23 cellular contexts compared by ENCODE assay signal in the genomic region with DNA sequence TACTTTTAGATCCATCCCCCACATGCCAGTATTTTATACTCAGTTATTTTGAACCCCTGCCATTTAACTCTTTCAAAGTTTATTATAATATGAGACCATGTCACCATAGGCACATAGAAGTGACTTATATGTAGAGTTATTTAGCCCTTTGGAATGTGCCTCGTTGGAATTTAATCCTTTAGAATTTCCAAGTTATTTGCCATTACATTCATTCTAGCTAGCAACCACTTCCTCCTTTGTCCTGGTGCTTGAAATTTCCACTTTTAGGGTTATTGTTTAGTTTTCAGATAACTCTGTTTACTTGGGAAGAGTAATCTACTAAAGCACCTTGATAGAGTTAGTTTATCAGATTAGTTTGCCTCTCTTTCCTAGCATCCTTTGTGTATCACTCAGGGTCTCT.
DNase-seq lines count a peak whose midpoint lies in the region; ATAC-seq and TF ChIP-seq lines count a peak whose summit lies in the region.
"Had no signal": no experiment of that assay in that cellular context is flagged by ENCODE, and none has a peak within 500 bp of the region (broad histone marks: within the 10 kb centered on the region; RNA-seq: fewer than 3 reads in every experiment).

No MANE protein-coding gene starts in this region.

- no peaks in the 10 kb centered on the region for H3K79me2 ChIP-seq in mesendoderm (ENCODE audit: control insufficient read depth, insufficient read depth, low read length)
- no peaks in the 10 kb centered on the region for H3K79me2 ChIP-seq in GM23338 (replicated peaks; ENCODE audit: insufficient read depth)

- H3K4me2 ChIP-seq in mesendoderm (ENCODE audit: low read length): no peak overlapping the region
- H3K4me2 ChIP-seq in GM23338: no peak overlapping the region
- H3K4me2 ChIP-seq: A549 had no signal

- H4K5ac ChIP-seq in mesendoderm (ENCODE audit: low read length): no peak overlapping the region

- H3K4me3 Mint-ChIP-seq in GM23338: no peak overlapping the region
- H3K4me3 Mint-ChIP-seq: natural killer cell treated with Interleukin-12 subunit alpha and Interleukin-12 subunit beta and Interleukin-15 and Interleukin-18, amount 100 ng/mL, for 72 hours had no signal

- no peaks in the 10 kb centered on the region for H3K36me3 ChIP-seq in mesendoderm (ENCODE audit: control insufficient read depth, insufficient read depth, low read length)
- H3K36me3 ChIP-seq in GM23338 (ENCODE audit: insufficient read depth): no peaks in the 10 kb centered on the region
- H3K36me3 ChIP-seq: upper lobe of left lung had no signal

- ATAC-seq in GM23338: no peak
- ATAC-seq: A549; natural killer cell treated with Interleukin-12 subunit alpha and Interleukin-12 subunit beta and Interleukin-15 and Interleukin-18, amount 100 ng/mL, for 72 hours had no signal

- peaks cover 3% of the 10 kb centered on the region for H3K27me3 Mint-ChIP-seq in GM23338 (ENCODE audit: insufficient read depth, low read depth, poor library complexity)

- no peak overlapping the region for H3K4ac ChIP-seq in mesendoderm (ENCODE audit: low read depth, low read length)

- H3K27ac ChIP-seq in mesendoderm (ENCODE audit: low read depth, low read length) (no peak overlapping the region), GM23338 (ENCODE audit: low read depth) (no peak overlapping the region)
- H3K27ac ChIP-seq: A549, C4-2B, upper lobe of left lung, VCaP had no signal

- H3K4me3 ChIP-seq in cardiac fibroblast (replicated peaks in 1 of 2; ENCODE audit: low read depth in 2 of 2, low read length in 2 of 2) (no peak overlapping the region), mesendoderm (ENCODE audit: low read length) (no peak overlapping the region), GM23338 (no peak overlapping the region)
- H3K4me3 ChIP-seq: A549, upper lobe of left lung had no signal

- no peak overlapping the region for H2AK5ac ChIP-seq in mesendoderm (ENCODE audit: low read length)

- H3K9ac ChIP-seq in mesendoderm (ENCODE audit: low read length): no peak overlapping the region

- no CpG with 5 or more reads among the region's 1 CpG for WGBS in mesendoderm (ENCODE audit: extremely low coverage, insufficient coverage, low lambda C conversion rate)

- H4K20me1 ChIP-seq in GM23338 (replicated peaks; ENCODE audit: insufficient read depth): no peaks in the 10 kb centered on the region

- no peak overlapping the region for H2BK5ac ChIP-seq in mesendoderm (ENCODE audit: low read length)

- no peaks in the 10 kb centered on the region for H3K27me3 ChIP-seq in mesendoderm (ENCODE audit: insufficient read depth, low read length, poor library complexity)
- no peaks in the 10 kb centered on the region for H3K27me3 ChIP-seq in GM23338 (ENCODE audit: insufficient read depth)
- H3K27me3 ChIP-seq: upper lobe of left lung had no signal

- no peak overlapping the region for H3K56ac ChIP-seq in mesendoderm (ENCODE audit: low read length)

- H3K9me3 Mint-ChIP-seq in GM23338: peaks cover 8% of the 10 kb centered on the region; the same call in 2 of the 3 replicates
- H3K9me3 Mint-ChIP-seq: natural killer cell treated with Interleukin-12 subunit alpha and Interleukin-12 subunit beta and Interleukin-15 and Interleukin-18, amount 100 ng/mL, for 72 hours had no signal

- H3F3A ChIP-seq in GM23338 (replicated peaks; ENCODE audit: low read depth): no peaks in the 10 kb centered on the region

- H4K8ac ChIP-seq in mesendoderm (ENCODE audit: low read depth, low read length): no peak overlapping the region

- no peak overlapping the region for H3K27ac Mint-ChIP-seq in GM23338
- H3K27ac Mint-ChIP-seq: natural killer cell treated with Interleukin-12 subunit alpha and Interleukin-12 subunit beta and Interleukin-15 and Interleukin-18, amount 100 ng/mL, for 72 hours had no signal

- no peaks in the 10 kb centered on the region for H3K79me1 ChIP-seq in mesendoderm (ENCODE audit: low read length)

- H2BK15ac ChIP-seq in mesendoderm (replicated peaks; ENCODE audit: low read depth): no peak overlapping the region

- no peaks in the 10 kb centered on the region for H3K4me1 Mint-ChIP-seq in GM23338

- H3K18ac ChIP-seq in mesendoderm (ENCODE audit: low read length): no peak overlapping the region

- no peak for TF ChIP-seq CTCF in cardiac fibroblast (IDR thresholded peaks at IDR 0.05; ENCODE audit: low read depth, low read length)
- TF ChIP-seq CTCF in GM23338 (conservative IDR thresholded peaks at IDR 0.05; ENCODE audit: low read depth in 2 of 2): no peak

- H3K4me1 ChIP-seq in mesendoderm (ENCODE audit: control insufficient read depth, low read depth, low read length) (no peaks in the 10 kb centered on the region), GM23338 (ENCODE audit: insufficient read depth) (no peaks in the 10 kb centered on the region)
- H3K4me1 ChIP-seq: upper lobe of left lung had no signal

- H3K9me2 ChIP-seq in GM23338 (ENCODE audit: insufficient read depth): no peaks in the 10 kb centered on the region

- H2AFZ ChIP-seq in GM23338: no peak overlapping the region

- H3K36me3 Mint-ChIP-seq in GM23338 (ENCODE audit: low read depth): peaks cover 4% of the 10 kb centered on the region; the same call in 1 of the 3 replicates
- H3K36me3 Mint-ChIP-seq: natural killer cell treated with Interleukin-12 subunit alpha and Interleukin-12 subunit beta and Interleukin-15 and Interleukin-18, amount 100 ng/mL, for 72 hours had no signal

- peak; percentile 52 for DNase-seq in AG08395 (ENCODE audit: low spot score)
- peak; percentile 26 for DNase-seq in HS-5 (ENCODE audit: low read depth)
- peak; percentile 13 to 34 for DNase-seq in cardiac fibroblast (ENCODE audit: low read depth in 2 of 2)
- peak; percentile 67 for DNase-seq in mesendoderm
- no peak for DNase-seq in ecto neural progenitor cell (ENCODE audit: low spot score)
- no peak for DNase-seq in GM23338 (ENCODE audit: low spot score)
- DNase-seq in NCI-H774 (lab: John Stamatoyannopoulos, UW): no peak
- no peak for DNase-seq in stimulated activated CD4-positive, alpha-beta T cell treated with anti-CD3 and anti-CD28 coated beads, Interleukin-4, amount 100 ng/mL, for 4 hours
- DNase-seq: activated CD4-positive, alpha-beta T cell treated with anti-CD3 and anti-CD28 coated beads, Interleukin-2, amount 50 U/mL, for 4 hours; amygdala; DMS 273 treated with DMSO at 0.1 percent for 48 hours; hippocampal formation; NCI-H1105 treated with DMSO at 0.1 percent for 48 hours; NCI-H524; posterior cingulate gyrus; Right ventricle myocardium superior; small intestine; stimulated activated CD4-positive, alpha-beta T cell treated with anti-CD3 and anti-CD28 coated beads, Interleukin-4, amount 100 ng/mL, for 1 hour; upper lobe of left lung had no signal

- H3K23ac ChIP-seq in mesendoderm (ENCODE audit: low read length): no peak overlapping the region

- H2BK120ac ChIP-seq in mesendoderm (ENCODE audit: low read depth, low read length): no peak overlapping the region

TF ChIP-seq in GM23338, 12 proteins besides CTCF, POLR2A, EP300 and RAD21 (continues in another document):
- no peak for TF ChIP-seq POLR2AphosphoS5 (IDR thresholded peaks at IDR 0.05; ENCODE audit: low read depth)
- TF ChIP-seq ZNF331 (CRISPR knock-in tag; IDR thresholded peaks at IDR 0.05; ENCODE audit: low read depth): no peak

Comparison
In these comparisons a context has a peak if more than half of its experiments do, and no peak if none do; other contexts are left out.
1. DNase-seq: peak in AG08395 (single experiment), HS-5 (single experiment), cardiac fibroblast (2 of 2) and mesendoderm (single experiment); none in ecto neural progenitor cell (single experiment), GM23338 (single experiment), NCI-H774 (single experiment) and stimulated activated CD4-positive, alpha-beta T cell treated with anti-CD3 and anti-CD28 coated beads, Interleukin-4, amount 100 ng/mL, for 4 hours (0 of 2).